Comparison of ENCODE assay signal across 7 cellular contexts in genomic region chr11:67355023-67355793, GRCh38. TPM values are rescaled to one million over a fixed set of nuclear protein-coding genes. Genes with fewer than 3 reads are reported as not detected.
DNase-seq lines count a peak whose midpoint lies in the region; ATAC-seq, FAIRE-seq and TF ChIP-seq lines count a peak whose summit lies in the region.

No MANE protein-coding gene starts in this region.

- H3K27me3 Mint-ChIP-seq in activated CD4-positive, alpha-beta memory T cell treated with anti-CD3 and anti-CD28 coated beads, Interleukin-2, amount 10 ng/mL, durations not matched to agents 7 days and 5 days: peaks cover 13% of the 10 kb centered on the region

- no peaks in the 10 kb centered on the region for H3K36me3 ChIP-seq in kidney (ENCODE audit: control insufficient read depth in 1 of 2, insufficient read depth in 2 of 2, low read length in 2 of 2)
- H3K36me3 ChIP-seq in stomach: peaks cover 0 to 7% (median 0%) of the 10 kb centered on the region in 4 donors

- peak overlapping the region; percentile 99 to 100 for H3K27ac ChIP-seq in kidney (ENCODE audit: low read depth in 2 of 2, low read length in 2 of 2)
- peak overlapping the region; percentile 91 to 100 (median 100) for H3K27ac ChIP-seq in stomach

- peaks cover 8% of the 10 kb centered on the region for H3K36me3 Mint-ChIP-seq in activated CD4-positive, alpha-beta memory T cell treated with anti-CD3 and anti-CD28 coated beads, Interleukin-2, amount 10 ng/mL, durations not matched to agents 7 days and 5 days (ENCODE audit: low read depth)

- peak overlapping the region; percentile 4 to 96 for H3K9ac ChIP-seq in kidney (ENCODE audit: low read length in 2 of 2)

- CTCF ChIA-PET in activated CD4-positive, alpha-beta memory T cell treated with anti-CD3 and anti-CD28 coated beads, Interleukin-2, amount 10 ng/mL, durations not matched to agents 7 days and 5 days (lab: Charles Lee): interaction anchor here (0.6 to 18.6 kb wide), 6 partner anchors 9 to 199 kb away, joined by 4 to 847 read pairs (median 8); partner anchors contain the start of genes CLCF1, PPP1CA and RAD9A

- no peaks in the 10 kb centered on the region for H3K27me3 ChIP-seq in stomach

- H3K4me1 Mint-ChIP-seq in activated CD4-positive, alpha-beta memory T cell treated with anti-CD3 and anti-CD28 coated beads, Interleukin-2, amount 10 ng/mL, durations not matched to agents 7 days and 5 days: peaks cover 50% of the 10 kb centered on the region

- peak overlapping the region; percentile 15; the same call in 1 of the 2 replicates for H3K4me3 ChIP-seq in HFF-Myc (replicated peaks; ENCODE audit: low read depth, low read length)
- H3K4me3 ChIP-seq in kidney (ENCODE audit: low read length in 2 of 2): no peak overlapping the region
- H3K4me3 ChIP-seq in stomach: peak overlapping the region in 1 of 4 donors; percentile 13

- TF ChIP-seq EP300 in stomach (IDR thresholded peaks at IDR 0.05): no peak

- ATAC-seq in HG02938 (IDR thresholded peaks at IDR 0.05; ENCODE audit: unreplicated experiment): no peak
- no peak for ATAC-seq in GM18907 (IDR thresholded peaks at IDR 0.05; ENCODE audit: unreplicated experiment)

- H3K9me3 Mint-ChIP-seq in activated CD4-positive, alpha-beta memory T cell treated with anti-CD3 and anti-CD28 coated beads, Interleukin-2, amount 10 ng/mL, durations not matched to agents 7 days and 5 days: no peaks in the 10 kb centered on the region

- TF ChIP-seq CTCF in HFF-Myc (IDR thresholded peaks at IDR 0.05; ENCODE audit: low read depth, low read length, missing control alignments) (no peak), kidney (IDR thresholded peaks at IDR 0.05; ENCODE audit: borderline replicate concordance, extremely low read depth, insufficient read depth) (no peak), stomach (IDR thresholded peaks at IDR 0.05) (no peak)

- peak overlapping the region; percentile 57 for H3K27ac Mint-ChIP-seq in activated CD4-positive, alpha-beta memory T cell treated with anti-CD3 and anti-CD28 coated beads, Interleukin-2, amount 10 ng/mL, durations not matched to agents 7 days and 5 days

- intact Hi-C loops in kidney (cut with DNase I) (no loop called here), stomach (cut with DNase I; ENCODE audit: low total_unique reads) (no loop called here)

- no peak overlapping the region for H3K4me3 Mint-ChIP-seq in activated CD4-positive, alpha-beta memory T cell treated with anti-CD3 and anti-CD28 coated beads, Interleukin-2, amount 10 ng/mL, durations not matched to agents 7 days and 5 days

- TF ChIP-seq POLR2A in stomach (IDR thresholded peaks at IDR 0.05): no peak

- no peaks in the 10 kb centered on the region for H3K9me3 ChIP-seq in kidney (ENCODE audit: control insufficient read depth in 1 of 2, low read length in 2 of 2)
- H3K9me3 ChIP-seq in stomach: no peaks in the 10 kb centered on the region

- H3K4me1 ChIP-seq in kidney (ENCODE audit: control insufficient read depth in 1 of 2, insufficient read depth in 1 of 2, low read depth in 1 of 2, low read length in 2 of 2): peaks cover 33 to 47% of the 10 kb centered on the region in 2 donors
- peaks cover 66 to 80% (median 74%) of the 10 kb centered on the region in 4 donors for H3K4me1 ChIP-seq in stomach

- 50 to 75% (median 71%) methylated on average over 7 to 11 of the region's 11 CpGs for WGBS in stomach, 5 donors

- DNase-seq in HFF-Myc (ENCODE audit: extremely low read depth, low read depth) (no peak), kidney (no peak), stomach (no peak)
- no peak for DNase-seq in activated CD4-positive, alpha-beta memory T cell treated with anti-CD3 and anti-CD28 coated beads, Interleukin-2, amount 10 ng/mL, durations not matched to agents 7 days and 5 days
- no peak for DNase-seq in stimulated activated CD4-positive, alpha-beta T cell treated with anti-CD3 and anti-CD28 coated beads, Interleukin-1b, Interleukin-23, amount 100 ng/mL, for 48 hours

- FAIRE-seq in kidney (lab: Jason Lieb, UNC): no peak

- POLR2A ChIA-PET in activated CD4-positive, alpha-beta memory T cell treated with anti-CD3 and anti-CD28 coated beads, Interleukin-2, amount 10 ng/mL, durations not matched to agents 7 days and 5 days (lab: Charles Lee): interaction anchor here (1.0 to 8.0 kb wide), 6 partner anchors 9 to 127 kb away, joined by 3 to 122 read pairs (median 62); partner anchors contain the start of genes CLCF1, PPP1CA and TBC1D10C

RNA-seq across cellular contexts. Expression of gene POLD4, which starts 1.9 kb away (rescaled TPM):
- 10 to 100 TPM; 74.0 to 74.1 TPM for total RNA-seq in activated CD4-positive, alpha-beta memory T cell treated with anti-CD3 and anti-CD28 coated beads, Interleukin-2, amount 10 ng/mL, durations not matched to agents 7 days and 5 days
- total RNA-seq in kidney: 54.4 TPM
- 174 TPM for polyA plus RNA-seq in kidney (ENCODE audit: insufficient read depth, low read depth, low replicate concordance)
- 100 to 1,000 TPM in 1 of 5 donors, 10 to 100 TPM in 4; 13.8 to 117 (median 54.8) TPM for total RNA-seq in stomach
- 100 to 1,000 TPM; 129 to 316 (median 153) TPM for polyA plus RNA-seq in stomach

RNA-seq across cellular contexts. Expression of gene CLCF1, which starts 18.2 kb away (rescaled TPM):
- under 1 TPM; 0.65 to 0.71 TPM for total RNA-seq in activated CD4-positive, alpha-beta memory T cell treated with anti-CD3 and anti-CD28 coated beads, Interleukin-2, amount 10 ng/mL, durations not matched to agents 7 days and 5 days
- total RNA-seq in kidney: 15.8 TPM
- polyA plus RNA-seq in kidney (ENCODE audit: insufficient read depth, low read depth, low replicate concordance): 5.7 TPM
- 10 to 100 TPM in 3 of 5 donors, 1 to 10 TPM in 1, not detected in 1; 2.6 to 69.2 (median 17.8) TPM for total RNA-seq in stomach
- polyA plus RNA-seq in stomach: 1 to 10 TPM; 2.7 to 5.4 (median 3.2) TPM

RNA-seq across cellular contexts. Expression of gene RAD9A, which starts 36.6 kb away (rescaled TPM):
- total RNA-seq in activated CD4-positive, alpha-beta memory T cell treated with anti-CD3 and anti-CD28 coated beads, Interleukin-2, amount 10 ng/mL, durations not matched to agents 7 days and 5 days: 10 to 100 TPM; 48.0 to 53.9 TPM
- 17.8 TPM for total RNA-seq in kidney
- 16.4 TPM for polyA plus RNA-seq in kidney (ENCODE audit: insufficient read depth, low read depth, low replicate concordance)
- 10 to 100 TPM in 4 of 5 donors, 1 to 10 TPM in 1; 7.0 to 88.9 (median 29.5) TPM for total RNA-seq in stomach
- 10 to 100 TPM; 11.8 to 30.3 (median 17.0) TPM for polyA plus RNA-seq in stomach

RNA-seq across cellular contexts. Expression of gene PPP1CA, which starts 46.5 kb away (rescaled TPM):
- 100 to 1,000 TPM; 308 to 315 TPM for total RNA-seq in activated CD4-positive, alpha-beta memory T cell treated with anti-CD3 and anti-CD28 coated beads, Interleukin-2, amount 10 ng/mL, durations not matched to agents 7 days and 5 days
- 155 TPM for total RNA-seq in kidney
- polyA plus RNA-seq in kidney (ENCODE audit: insufficient read depth, low read depth, low replicate concordance): 210 TPM
- 100 to 1,000 TPM in 2 of 5 donors, 10 to 100 TPM in 3; 28.6 to 229 (median 97.9) TPM for total RNA-seq in stomach
- polyA plus RNA-seq in stomach: 100 to 1,000 TPM; 109 to 203 (median 153) TPM

RNA-seq across cellular contexts. Expression of gene TBC1D10C, which starts 48.7 kb away (rescaled TPM):
- total RNA-seq in activated CD4-positive, alpha-beta memory T cell treated with anti-CD3 and anti-CD28 coated beads, Interleukin-2, amount 10 ng/mL, durations not matched to agents 7 days and 5 days: 100 to 1,000 TPM; 285 to 310 TPM
- total RNA-seq in kidney (13.9 TPM), stomach (10 to 100 TPM in 1 of 5 donors, 1 to 10 TPM in 3, under 1 TPM in 1; 0.29 to 12.0 (median 3.5) TPM)
- polyA plus RNA-seq in kidney (ENCODE audit: insufficient read depth, low read depth, low replicate concordance) (1.7 TPM), stomach (1 to 10 TPM; 2.8 to 6.1 (median 5.5) TPM)
